25 cellular contexts compared by ENCODE assay signal in genomic region chr12:65817866-65818265, GRCh38. TPM values are rescaled to one million over a fixed set of nuclear protein-coding genes. Genes with fewer than 3 reads are reported as not detected.
"Had no signal": no experiment of that assay in that cellular context is flagged by ENCODE, and none has a peak within 500 bp of the region (broad histone marks: within the 10 kb centered on the region; RNA-seq: fewer than 3 reads in every experiment).

No MANE protein-coding gene starts in this region.

- H3K9me3 Mint-ChIP-seq: activated T-helper 17 cell treated with anti-CD3 and anti-CD28 coated beads, Interleukin-2, amount 50 U/mL, for 72 hours; central memory CD8-positive, alpha-beta T cell; natural killer cell treated with Interleukin-12 subunit alpha and Interleukin-12 subunit beta and Interleukin-15 and Interleukin-18, amount 100 ng/mL, for 72 hours had no signal

- H3K36me3 ChIP-seq: adrenal gland, ascending aorta, esophagus squamous epithelium, heart left ventricle, left lung, pancreas, right atrium auricular region had no signal

- H3K36me3 Mint-ChIP-seq: activated naive CD8-positive, alpha-beta T cell; natural killer cell treated with Interleukin-12 subunit alpha and Interleukin-12 subunit beta and Interleukin-15 and Interleukin-18, amount 100 ng/mL, for 72 hours; WTC11 had no signal

- H3K4me1 ChIP-seq: adrenal gland, ascending aorta, pancreas had no signal

- H3K27me3 ChIP-seq: ascending aorta, right atrium auricular region had no signal

- DNase-seq: activated CD4-positive, alpha-beta T cell treated with anti-CD3 and anti-CD28 coated beads, Interleukin-2, amount 50 U/mL, for 4 hours; activated CD8-positive, alpha-beta memory T cell treated with anti-CD3 and anti-CD28 coated beads for 24 hours; activated CD8-positive, alpha-beta memory T cell treated with anti-CD3 and anti-CD28 coated beads, Interleukin-2, amount 50 U/mL, for 4 hours; activated T-cell treated with anti-CD3 and anti-CD28 coated beads, Interleukin-2, amount 50 U/mL, for 24 hours; adrenal gland; effector memory CD4-positive, alpha-beta T cell; esophagus squamous epithelium; heart left ventricle; left lung; pancreas; psoas muscle; stimulated activated CD4-positive, alpha-beta T cell treated with anti-CD3 and anti-CD28 coated beads, Interleukin-12 subunit alpha, Interleukin-12 subunit beta, amount 100 ng/mL, for 4 hours; stimulated activated CD4-positive, alpha-beta T cell treated with anti-CD3 and anti-CD28 coated beads, Interleukin-4, amount 100 ng/mL, for 4 hours; stimulated activated naive CD8-positive, alpha-beta T cell treated with anti-CD3 and anti-CD28 coated beads, Interleukin-15, Interleukin-2, amounts not matched to agents 100 U/mL and 50 U/mL, for 24 hours; T-helper 9 cell had no signal

- H3K9me3 ChIP-seq: adrenal gland, ascending aorta, esophagus squamous epithelium, pancreas, psoas muscle, right atrium auricular region had no signal

- H3K27ac ChIP-seq: adrenal gland, ascending aorta, esophagus squamous epithelium, heart left ventricle, left lung, pancreas, psoas muscle, right atrium auricular region had no signal

- H3K4me1 Mint-ChIP-seq: activated T-helper 17 cell treated with anti-CD3 and anti-CD28 coated beads, Interleukin-2, amount 50 U/mL, for 72 hours had no signal

- H3K4me3 Mint-ChIP-seq: activated naive CD8-positive, alpha-beta T cell; activated T-cell treated with anti-CD3 and anti-CD28 coated beads, Interleukin-2, amount 50 U/mL, for 24 hours; activated T-helper 17 cell treated with anti-CD3 and anti-CD28 coated beads, Interleukin-2, amount 50 U/mL, for 72 hours; central memory CD8-positive, alpha-beta T cell; natural killer cell treated with Interleukin-12 subunit alpha and Interleukin-12 subunit beta and Interleukin-15 and Interleukin-18, amount 100 ng/mL, for 72 hours; WTC11 had no signal

- ATAC-seq: activated T-helper 17 cell treated with anti-CD3 and anti-CD28 coated beads, Interleukin-2, amount 50 U/mL, for 72 hours; heart left ventricle; left lung; natural killer cell treated with Interleukin-12 subunit alpha and Interleukin-12 subunit beta and Interleukin-15 and Interleukin-18, amount 100 ng/mL, for 72 hours; pancreas; psoas muscle; stimulated activated naive CD8-positive, alpha-beta T cell treated with anti-CD3 and anti-CD28 coated beads, Interleukin-15, Interleukin-2, amounts not matched to agents 100 U/mL and 50 U/mL, for 24 hours; WTC11 had no signal

- H3K4me3 ChIP-seq: adrenal gland, ascending aorta, esophagus squamous epithelium, heart left ventricle, left lung, lung, pancreas, psoas muscle, right atrium auricular region had no signal

- H3K27ac Mint-ChIP-seq: activated naive CD8-positive, alpha-beta T cell; activated T-cell treated with anti-CD3 and anti-CD28 coated beads, Interleukin-2, amount 50 U/mL, for 24 hours; activated T-helper 17 cell treated with anti-CD3 and anti-CD28 coated beads, Interleukin-2, amount 50 U/mL, for 72 hours; natural killer cell treated with Interleukin-12 subunit alpha and Interleukin-12 subunit beta and Interleukin-15 and Interleukin-18, amount 100 ng/mL, for 72 hours; WTC11 had no signal

RNA-seq across cellular contexts. Expression of gene HMGA2, which starts 6.4 kb away (rescaled TPM):
- total RNA-seq: activated T-helper 17 cell treated with anti-CD3 and anti-CD28 coated beads, Interleukin-2, amount 50 U/mL, for 72 hours; ascending aorta; natural killer cell treated with Interleukin-12 subunit alpha and Interleukin-12 subunit beta and Interleukin-15 and Interleukin-18, amount 100 ng/mL, for 72 hours; right atrium auricular region; T-helper 1 cell treated with Interleukin-12 subunit alpha and Interleukin-12 subunit beta and Interleukin-4 antibody, amounts not matched to agents 30 ng/mL and 1 ng/mL, for 36 hours; ureter had no signal
